Comparison of ENCODE assay signal across 41 cellular contexts in the genomic region with DNA sequence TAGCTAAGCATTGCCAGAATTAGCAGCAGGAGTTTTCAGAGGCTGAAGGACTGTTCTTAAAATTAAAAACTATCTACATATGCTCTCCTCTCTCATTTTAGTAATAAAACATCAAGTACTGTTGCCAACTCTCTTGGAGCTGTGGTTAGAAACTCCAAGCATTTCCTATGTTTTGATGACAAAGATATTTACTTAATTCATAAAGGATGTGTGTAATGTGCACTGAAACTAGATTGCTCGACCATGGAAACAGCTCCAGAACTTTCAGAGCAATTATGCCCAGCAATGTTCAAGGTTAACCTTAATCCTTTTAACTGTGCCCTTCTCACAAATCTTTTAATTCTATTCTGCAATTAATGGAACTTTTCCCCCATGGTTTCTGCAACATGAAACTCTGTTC. TPM values are rescaled to one million over a fixed set of nuclear protein-coding genes. Genes with fewer than 3 reads are reported as not detected.
DNase-seq lines count a peak whose midpoint lies in the region; ATAC-seq and TF ChIP-seq lines count a peak whose summit lies in the region.
"Had no signal": no experiment of that assay in that cellular context is flagged by ENCODE, and none has a peak within 500 bp of the region (broad histone marks: within the 10 kb centered on the region; RNA-seq: fewer than 3 reads in every experiment).

No MANE protein-coding gene starts in this region.

- H3F3A ChIP-seq in SK-N-SH (replicated peaks; ENCODE audit: insufficient read depth), result peaks cover 10% of the 10 kb centered on the region

- intact Hi-C loops in mammary epithelial cell (cut with micrococcal nuclease) (no loop called here), MCF 10A (cut with micrococcal nuclease) (no loop called here), ovary (cut with DNase I) (no loop called here)

- ATAC-seq in activated T-cell treated with anti-CD3 and anti-CD28 coated beads, Interleukin-2, amount 50 U/mL, for 72 hours (replicated peaks in 1 of 2), result no peak
- no peak for ATAC-seq in GM21825 (IDR thresholded peaks at IDR 0.05; ENCODE audit: unreplicated experiment)
- no peak for ATAC-seq in GM19324 (IDR thresholded peaks at IDR 0.05; ENCODE audit: low FRiP score, unreplicated experiment)
- ATAC-seq: activated CD4-positive, alpha-beta T cell treated with anti-CD3 and anti-CD28 coated beads for 36 hours; activated CD8-positive, alpha-beta T cell treated with anti-CD3 and anti-CD28 coated beads for 36 hours; activated T-helper 17 cell treated with anti-CD3 and anti-CD28 coated beads, Interleukin-2, amount 50 U/mL, for 72 hours; heart left ventricle had no signal

- TF ChIP-seq EP300 in SK-N-SH (IDR thresholded peaks at IDR 0.05; ENCODE audit: borderline replicate concordance in 1 of 2, low read depth in 1 of 2, low read length in 1 of 2) (no peak), ovary (IDR thresholded peaks at IDR 0.05) (no peak)

- no peak overlapping the region for H2AFZ ChIP-seq in mammary epithelial cell (ENCODE audit: low read depth, low read length)
- no peak overlapping the region for H2AFZ ChIP-seq in SK-N-SH (ENCODE audit: low read depth)
- H2AFZ ChIP-seq: parathyroid adenoma had no signal

- H3K36me3 ChIP-seq in mammary epithelial cell (ENCODE audit: insufficient read depth, low read length) (no peaks in the 10 kb centered on the region), SK-N-SH (replicated peaks in 1 of 2; ENCODE audit: control insufficient read depth in 1 of 2, insufficient read depth in 2 of 2, low read length in 1 of 2) (no peaks in the 10 kb centered on the region), ovary (no peaks in the 10 kb centered on the region)
- H3K36me3 ChIP-seq: BLaER1 treated with 17β-estradiol and CSF1 and Interleukin-3, amounts not matched to agents 10 nM and 100 nM; heart left ventricle; left ventricle myocardium inferior; Peyer's patch; thoracic aorta had no signal

- H3K4me1 Mint-ChIP-seq in MCF 10A (ENCODE audit: insufficient read depth, unreplicated experiment), result no peaks in the 10 kb centered on the region
- no peaks in the 10 kb centered on the region for H3K4me1 Mint-ChIP-seq in activated T-cell treated with anti-CD3 and anti-CD28 coated beads, Interleukin-2, amount 50 U/mL, for 72 hours (ENCODE audit: low read depth)
- H3K4me1 Mint-ChIP-seq: activated CD4-positive, alpha-beta T cell treated with anti-CD3 and anti-CD28 coated beads for 36 hours; activated naive CD4-positive, alpha-beta T cell treated with anti-CD3 and anti-CD28 coated beads, Interleukin-2, amount 10 ng/mL, durations not matched to agents 7 days and 5 days; activated T-helper 17 cell treated with anti-CD3 and anti-CD28 coated beads, Interleukin-2, amount 50 U/mL, for 72 hours; brain; IgD-negative memory B cell; neural crest cell had no signal

- H3K27ac Mint-ChIP-seq in MCF 10A (ENCODE audit: low read depth, unreplicated experiment), result no peak overlapping the region
- no peak overlapping the region for H3K27ac Mint-ChIP-seq in activated T-cell treated with anti-CD3 and anti-CD28 coated beads, Interleukin-2, amount 50 U/mL, for 72 hours
- H3K27ac Mint-ChIP-seq: activated CD4-positive, alpha-beta T cell treated with anti-CD3 and anti-CD28 coated beads for 36 hours; activated CD8-positive, alpha-beta T cell treated with anti-CD3 and anti-CD28 coated beads for 36 hours; activated naive CD4-positive, alpha-beta T cell treated with anti-CD3 and anti-CD28 coated beads, Interleukin-2, amount 10 ng/mL, durations not matched to agents 7 days and 5 days; activated T-helper 17 cell treated with anti-CD3 and anti-CD28 coated beads, Interleukin-2, amount 50 U/mL, for 72 hours; brain; IgD-negative memory B cell; stimulated activated naive CD8-positive, alpha-beta T cell treated with anti-CD3 and anti-CD28 coated beads, Interleukin-15, Interleukin-2, amounts not matched to agents 100 ng/mL and 50 ng/mL, for 24 hours had no signal

- in situ Hi-C loops in mammary epithelial cell (cut with MboI; ENCODE audit: low sequenced_read_pairs in 2 of 2), result no loop called here

- dilution Hi-C loops in mammary epithelial cell (cut with HindIII; ENCODE audit: low sequenced_read_pairs), result no loop called here

- TF ChIP-seq CTCF in mammary epithelial cell (conservative IDR thresholded peaks at IDR 0.05 in 1 of 2, IDR thresholded peaks at IDR 0.05 in 1 of 2; ENCODE audit: extremely low read depth in 1 of 2, insufficient read depth in 1 of 2, low read depth in 1 of 2, low read length in 2 of 2) (no peak), MCF 10A (IDR thresholded peaks at IDR 0.05; ENCODE audit: unreplicated experiment) (no peak), SK-N-SH (IDR thresholded peaks at IDR 0.05) (no peak), fibroblast of mammary gland (conservative IDR thresholded peaks at IDR 0.05; ENCODE audit: control insufficient read depth, insufficient read depth, low read depth, low read length) (no peak), ovary (IDR thresholded peaks at IDR 0.05) (no peak)

- no peaks in the 10 kb centered on the region for H3K9me3 Mint-ChIP-seq in MCF 10A (ENCODE audit: unreplicated experiment)
- H3K9me3 Mint-ChIP-seq in activated T-cell treated with anti-CD3 and anti-CD28 coated beads, Interleukin-2, amount 50 U/mL, for 72 hours, result no peaks in the 10 kb centered on the region
- H3K9me3 Mint-ChIP-seq: activated CD8-positive, alpha-beta T cell treated with anti-CD3 and anti-CD28 coated beads for 36 hours; activated T-helper 17 cell treated with anti-CD3 and anti-CD28 coated beads, Interleukin-2, amount 50 U/mL, for 72 hours; IgD-negative memory B cell; neural crest cell; stimulated activated naive CD8-positive, alpha-beta T cell treated with anti-CD3 and anti-CD28 coated beads, Interleukin-15, Interleukin-2, amounts not matched to agents 100 ng/mL and 50 ng/mL, for 24 hours had no signal

- no peak overlapping the region for H3K4me2 ChIP-seq in mammary epithelial cell (ENCODE audit: insufficient read depth, low read depth, low read length)
- H3K4me2 ChIP-seq in SK-N-SH, result peak overlapping the region; percentile 45; the same call in 1 of the 2 replicates

- no peak for TF ChIP-seq RAD21 in SK-N-SH (IDR thresholded peaks at IDR 0.05; ENCODE audit: low read length)

- H3K36me3 Mint-ChIP-seq in MCF 10A (ENCODE audit: insufficient read depth, unreplicated experiment), result no peaks in the 10 kb centered on the region
- no peaks in the 10 kb centered on the region for H3K36me3 Mint-ChIP-seq in activated T-cell treated with anti-CD3 and anti-CD28 coated beads, Interleukin-2, amount 50 U/mL, for 72 hours (ENCODE audit: insufficient read depth in 2 of 2)
- H3K36me3 Mint-ChIP-seq: activated naive CD4-positive, alpha-beta T cell treated with anti-CD3 and anti-CD28 coated beads, Interleukin-2, amount 10 ng/mL, durations not matched to agents 7 days and 5 days; brain; IgD-negative memory B cell had no signal

- H3K4me3 ChIP-seq in mammary epithelial cell (replicated peaks in 1 of 3; ENCODE audit: insufficient read depth in 1 of 3, low read depth in 2 of 3, low read length in 3 of 3) (no peak overlapping the region), SK-N-SH (ENCODE audit: low read depth in 2 of 2, low read length in 1 of 2) (no peak overlapping the region), fibroblast of mammary gland (ENCODE audit: control insufficient read depth, low read depth, low read length) (no peak overlapping the region), ovary (no peak overlapping the region)
- H3K4me3 ChIP-seq: BLaER1 treated with 17β-estradiol and CSF1 and Interleukin-3, amounts not matched to agents 10 nM and 100 nM; heart left ventricle; left ventricle myocardium inferior; Peyer's patch; thoracic aorta had no signal

- CTCF ChIA-PET in mammary epithelial cell (lab: Charles Lee; ENCODE audit: low non-redundant PET) (no interaction called here), MCF 10A (lab: Yijun Ruan, JAX) (interaction anchor here (0.9 to 2.5 kb wide), 2 partner anchors 144 to 174 kb away, joined by 3 to 15 read pairs; no protein-coding TSS in a partner anchor), SK-N-SH (lab: Yijun Ruan, JAX) (interaction anchor here (0.8 to 4.6 kb wide), 5 partner anchors 21 to 734 kb away, joined by 3 to 37 read pairs (median 3); no protein-coding TSS in a partner anchor)

- no peaks in the 10 kb centered on the region for H3K79me2 ChIP-seq in mammary epithelial cell (ENCODE audit: insufficient read depth, low read length)
- H3K79me2 ChIP-seq in SK-N-SH (ENCODE audit: insufficient read depth), result no peaks in the 10 kb centered on the region
- H3K79me2 ChIP-seq: parathyroid adenoma had no signal

- H3K27me3 ChIP-seq in mammary epithelial cell (ENCODE audit: insufficient read depth, low read length), result peaks cover 5% of the 10 kb centered on the region
- no peaks in the 10 kb centered on the region for H3K27me3 ChIP-seq in SK-N-SH (ENCODE audit: insufficient read depth)
- no peaks in the 10 kb centered on the region for H3K27me3 ChIP-seq in ovary
- H3K27me3 ChIP-seq: BLaER1 treated with 17β-estradiol and CSF1 and Interleukin-3, amounts not matched to agents 10 nM and 100 nM; Peyer's patch had no signal

- H3K27ac ChIP-seq in mammary epithelial cell (ENCODE audit: insufficient read depth, low read depth, low read length) (no peak overlapping the region), SK-N-SH (ENCODE audit: low read depth in 2 of 2, low read length in 1 of 2) (peak overlapping the region; percentile 57 to 83; a peak in 3 of 4 replicates), ovary (no peak overlapping the region)
- H3K27ac ChIP-seq: BLaER1 treated with 17β-estradiol and CSF1 and Interleukin-3, amounts not matched to agents 10 nM and 100 nM; heart left ventricle; left ventricle myocardium inferior; parathyroid adenoma; Peyer's patch; thoracic aorta had no signal

- H3K9me3 ChIP-seq in mammary epithelial cell (replicated peaks; ENCODE audit: insufficient read depth, low read length), result no peaks in the 10 kb centered on the region
- no peaks in the 10 kb centered on the region for H3K9me3 ChIP-seq in SK-N-SH
- H3K9me3 ChIP-seq in ovary, result no peaks in the 10 kb centered on the region
- H3K9me3 ChIP-seq: BLaER1 treated with 17β-estradiol and CSF1 and Interleukin-3, amounts not matched to agents 10 nM and 100 nM; heart left ventricle; left ventricle myocardium inferior; Peyer's patch; thoracic aorta had no signal

- H3K4me1 ChIP-seq in mammary epithelial cell (ENCODE audit: insufficient read depth, low read length) (peaks cover 33% of the 10 kb centered on the region), SK-N-SH (ENCODE audit: control insufficient read depth in 1 of 2, insufficient read depth in 2 of 2, low read depth in 1 of 2, low read length in 1 of 2) (peaks cover 2 to 53% of the 10 kb centered on the region in 2 experiments; a peak in 3 of 4 replicates), ovary (ENCODE audit: insufficient read depth) (no peaks in the 10 kb centered on the region)
- H3K4me1 ChIP-seq: parathyroid adenoma, Peyer's patch had no signal

- BruUV-seq in mammary epithelial cell (replicated peaks; lab: Mats Ljungman, UMichigan) (no TSS peak), MCF 10A (replicated peaks; lab: Mats Ljungman, UMichigan) (no TSS peak)

- TF ChIP-seq POLR2A in ovary (IDR thresholded peaks at IDR 0.05), result no peak

- H3K9me2 ChIP-seq in SK-N-SH, result no peaks in the 10 kb centered on the region

- DNase-seq in mammary epithelial cell (peak; percentile 30), MCF 10A (ENCODE audit: unreplicated experiment) (no peak), SK-N-SH (no peak), fibroblast of mammary gland (ENCODE audit: low read depth) (peak; percentile 16), ovary (no peak)
- no peak for DNase-seq in activated T-cell treated with anti-CD3 and anti-CD28 coated beads, Interleukin-2, amount 50 U/mL, for 72 hours
- DNase-seq: 8988T; activated CD4-positive, alpha-beta T cell treated with anti-CD3 and anti-CD28 coated beads for 36 hours; activated CD8-positive, alpha-beta memory T cell treated with anti-CD3 and anti-CD28 coated beads, Interleukin-2, amount 50 U/mL, for 48 hours; activated CD8-positive, alpha-beta T cell treated with anti-CD3 and anti-CD28 coated beads for 36 hours; activated naive CD4-positive, alpha-beta T cell treated with anti-CD3 and anti-CD28 coated beads, Interleukin-2, amount 10 ng/mL, durations not matched to agents 7 days and 5 days; DMS153; heart left ventricle; left ventricle myocardium inferior; mesendoderm; NCI-H1092 treated with DMSO at 0.1 percent for 48 hours; NCI-H187; NCI-H2171 treated with DMSO at 0.1 percent for 48 hours; NCI-H526 treated with DMSO at 0.1 percent for 48 hours; Peyer's patch; retina; SHP77 treated with DMSO at 0.1 percent for 48 hours; stimulated activated CD4-positive, alpha-beta T cell treated with anti-CD3 and anti-CD28 coated beads, Interleukin-1b, Interleukin-23, amount 100 ng/mL, for 48 hours; SW 1271; T-helper 9 cell had no signal

- H4K20me1 ChIP-seq in mammary epithelial cell (ENCODE audit: insufficient read depth, low read length) (no peaks in the 10 kb centered on the region), SK-N-SH (ENCODE audit: insufficient read depth) (no peaks in the 10 kb centered on the region)
- H4K20me1 ChIP-seq: BLaER1 treated with 17β-estradiol and CSF1 and Interleukin-3, amounts not matched to agents 10 nM and 100 nM had no signal

- POLR2A ChIA-PET in MCF 10A (lab: Yijun Ruan, JAX) (interaction anchor here (1.0 kb wide), 1 partner anchor 25 kb away, joined by 3 read pairs; no protein-coding TSS in a partner anchor), SK-N-SH (lab: Yijun Ruan, JAX) (interaction anchor here (1.1 kb wide), 1 partner anchor 50 kb away, joined by 3 read pairs; no protein-coding TSS in a partner anchor)

- H3K9ac ChIP-seq in mammary epithelial cell (ENCODE audit: insufficient read depth, low read length), result no peak overlapping the region
- H3K9ac ChIP-seq in SK-N-SH, result no peak overlapping the region
- H3K9ac ChIP-seq: BLaER1 treated with 17β-estradiol and CSF1 and Interleukin-3, amounts not matched to agents 10 nM and 100 nM; parathyroid adenoma had no signal

- 0% methylated on average over 1 of the region's 1 CpG for WGBS in mammary epithelial cell (ENCODE audit: low coverage, missing lambda C conversion rate)
- 0% methylated on average over 1 of the region's 1 CpG for WGBS in SK-N-SH (ENCODE audit: low lambda C conversion rate)
- WGBS in ovary, 3 donors, result 3 to 11% (median 4%) methylated on average over 1 of the region's 1 CpG

- no peak overlapping the region for H3K4me3 Mint-ChIP-seq in MCF 10A (ENCODE audit: unreplicated experiment)
- H3K4me3 Mint-ChIP-seq in activated T-cell treated with anti-CD3 and anti-CD28 coated beads, Interleukin-2, amount 50 U/mL, for 72 hours, result no peak overlapping the region
- H3K4me3 Mint-ChIP-seq: activated CD4-positive, alpha-beta T cell treated with anti-CD3 and anti-CD28 coated beads for 36 hours; activated CD8-positive, alpha-beta T cell treated with anti-CD3 and anti-CD28 coated beads for 36 hours; activated naive CD4-positive, alpha-beta T cell treated with anti-CD3 and anti-CD28 coated beads, Interleukin-2, amount 10 ng/mL, durations not matched to agents 7 days and 5 days; activated T-helper 17 cell treated with anti-CD3 and anti-CD28 coated beads, Interleukin-2, amount 50 U/mL, for 72 hours; brain; IgD-negative memory B cell; neural crest cell; stimulated activated naive CD8-positive, alpha-beta T cell treated with anti-CD3 and anti-CD28 coated beads, Interleukin-15, Interleukin-2, amounts not matched to agents 100 ng/mL and 50 ng/mL, for 24 hours had no signal

- peaks cover 89% of the 10 kb centered on the region for H3K27me3 Mint-ChIP-seq in MCF 10A (ENCODE audit: insufficient read depth, unreplicated experiment)
- H3K27me3 Mint-ChIP-seq in activated T-cell treated with anti-CD3 and anti-CD28 coated beads, Interleukin-2, amount 50 U/mL, for 72 hours (ENCODE audit: low read depth), result peaks cover 54% of the 10 kb centered on the region

RNA-seq across cellular contexts. Expression of a gene that starts 8.4 kb away (rescaled TPM):
- total RNA-seq in mammary epithelial cell (not detected), MCF 10A (2022) (not detected in 2 replicates), ovary (1 to 10 TPM in 1 of 7 donors, not detected in 6; 1.1 TPM)
- polyA plus RNA-seq in mammary epithelial cell (not detected), SK-N-SH (2012; rRNA removed) (2.5 and 2.8 TPM in 2 replicates), ovary (not detected)
- not detected for polyA minus RNA-seq in mammary epithelial cell
- polyA plus RNA-seq in SK-N-SH (2012; cell fraction: cytosol; rRNA removed), result 3.6 and 4.1 TPM in 2 replicates
- 1.1 and 2.5 TPM in 2 replicates for polyA plus RNA-seq in SK-N-SH (2012; cell fraction: nucleus; rRNA removed)
- not detected for total RNA-seq in activated T-cell treated with anti-CD3 and anti-CD28 coated beads, Interleukin-2, amount 50 U/mL, for 72 hours
- total RNA-seq: activated CD4-positive, alpha-beta T cell treated with anti-CD3 and anti-CD28 coated beads for 36 hours; activated CD8-positive, alpha-beta T cell treated with anti-CD3 and anti-CD28 coated beads for 36 hours; activated T-helper 17 cell treated with anti-CD3 and anti-CD28 coated beads, Interleukin-2, amount 50 U/mL, for 72 hours; cerebellum; endothelial cell of umbilical vein; H4; heart left ventricle; HT-29; left ventricle myocardium inferior; neural crest cell; Peyer's patch; thoracic aorta; urinary bladder had no signal
- polyA plus RNA-seq: endothelial cell of umbilical vein, heart left ventricle, IgD-negative memory B cell, keratinocyte, urinary bladder had no signal

RNA-seq across cellular contexts. Expression of a gene that starts 44.9 kb away (rescaled TPM):
- total RNA-seq in mammary epithelial cell (not detected), MCF 10A (2022) (not detected in 2 replicates), ovary (not detected)
- polyA plus RNA-seq in mammary epithelial cell (not detected), SK-N-SH (2012; rRNA removed) (not detected in 2 replicates), ovary (not detected)
- not detected for polyA minus RNA-seq in mammary epithelial cell
- not detected in 2 replicates for polyA plus RNA-seq in SK-N-SH (2012; cell fraction: cytosol; rRNA removed)
- not detected in 2 replicates for polyA plus RNA-seq in SK-N-SH (2012; cell fraction: nucleus; rRNA removed)
- not detected for total RNA-seq in activated T-cell treated with anti-CD3 and anti-CD28 coated beads, Interleukin-2, amount 50 U/mL, for 72 hours
- total RNA-seq: activated CD4-positive, alpha-beta T cell treated with anti-CD3 and anti-CD28 coated beads for 36 hours; activated CD8-positive, alpha-beta T cell treated with anti-CD3 and anti-CD28 coated beads for 36 hours; endothelial cell of umbilical vein; H4; heart left ventricle; HT-29; left ventricle myocardium inferior; neural crest cell; Peyer's patch; thoracic aorta; urinary bladder had no signal
- polyA plus RNA-seq: endothelial cell of umbilical vein, heart left ventricle, IgD-negative memory B cell, keratinocyte, urinary bladder had no signal

Comparison
In these comparisons a context has a peak if more than half of its experiments do, and no peak if none do; other contexts are left out.
1. DNase-seq: peak in mammary epithelial cell (single experiment) and fibroblast of mammary gland (single experiment); none in MCF 10A (single experiment), SK-N-SH (single experiment), ovary (0 of 5) and activated T-cell treated with anti-CD3 and anti-CD28 coated beads, Interleukin-2, amount 50 U/mL, for 72 hours (0 of 2).
2. H3K27ac ChIP-seq: peak in SK-N-SH (2 of 2); none in mammary epithelial cell (single experiment) and ovary (0 of 2).